1 cellular context compared by ENCODE assay signal in the genomic region with DNA sequence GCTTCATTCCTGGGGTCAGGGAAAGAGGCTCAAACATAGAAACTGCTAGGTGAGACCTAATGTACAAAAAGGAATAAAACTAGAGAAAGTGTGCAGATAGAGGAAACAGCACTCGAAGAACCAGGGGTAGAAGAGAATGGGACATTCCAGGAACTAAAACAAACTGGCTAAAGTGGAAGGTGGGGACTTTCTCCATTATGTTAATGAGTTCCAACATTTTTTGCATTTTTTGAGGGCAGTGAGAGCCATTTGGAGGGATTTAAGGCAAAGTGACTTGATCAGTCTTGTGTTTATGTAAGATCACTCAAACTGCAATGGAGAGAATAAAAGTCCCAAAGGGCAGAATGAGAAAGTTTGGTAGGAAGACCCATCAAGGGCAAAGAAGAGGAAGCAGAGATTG.
TF ChIP-seq lines count a peak whose summit lies in the region.

No MANE protein-coding gene starts in this region.

TF ChIP-seq in HepG2, 621 proteins besides CTCF, POLR2A, EP300 and RAD21:
- TF ChIP-seq RXRB (CRISPR knock-in tag; IDR thresholded peaks at IDR 0.05; ENCODE audit: borderline replicate concordance) (no peak), HNRNPK (IDR thresholded peaks at IDR 0.05; ENCODE audit: low read depth, low read length, poor library complexity, severe bottlenecking) (no peak), ARID2 (CRISPR knock-in tag; IDR thresholded peaks at IDR 0.05; ENCODE audit: borderline replicate concordance) (no peak), ZNF350 (CRISPR knock-in tag; IDR thresholded peaks at IDR 0.05; ENCODE audit: borderline replicate concordance, low read depth) (no peak), MAFK (conservative IDR thresholded peaks at IDR 0.05 in 1 of 2, IDR thresholded peaks at IDR 0.05 in 1 of 2; ENCODE audit: low read length in 2 of 2) (no peak), CC2D1A (CRISPR knock-in tag; IDR thresholded peaks at IDR 0.05) (no peak), IRX3 (CRISPR knock-in tag; IDR thresholded peaks at IDR 0.05; ENCODE audit: borderline replicate concordance, low read depth) (no peak), NFATC3 (CRISPR knock-in tag; IDR thresholded peaks at IDR 0.05) (no peak), SMAD9 (CRISPR knock-in tag; IDR thresholded peaks at IDR 0.05) (no peak), BORCS8-MEF2B (CRISPR knock-in tag; IDR thresholded peaks at IDR 0.05) (no peak), REPIN1 (CRISPR knock-in tag; IDR thresholded peaks at IDR 0.05; ENCODE audit: borderline replicate concordance, low read depth) (no peak), ZNF598 (CRISPR knock-in tag; IDR thresholded peaks at IDR 0.05; ENCODE audit: borderline replicate concordance) (no peak)
- TF ChIP-seq, protein P1, sequence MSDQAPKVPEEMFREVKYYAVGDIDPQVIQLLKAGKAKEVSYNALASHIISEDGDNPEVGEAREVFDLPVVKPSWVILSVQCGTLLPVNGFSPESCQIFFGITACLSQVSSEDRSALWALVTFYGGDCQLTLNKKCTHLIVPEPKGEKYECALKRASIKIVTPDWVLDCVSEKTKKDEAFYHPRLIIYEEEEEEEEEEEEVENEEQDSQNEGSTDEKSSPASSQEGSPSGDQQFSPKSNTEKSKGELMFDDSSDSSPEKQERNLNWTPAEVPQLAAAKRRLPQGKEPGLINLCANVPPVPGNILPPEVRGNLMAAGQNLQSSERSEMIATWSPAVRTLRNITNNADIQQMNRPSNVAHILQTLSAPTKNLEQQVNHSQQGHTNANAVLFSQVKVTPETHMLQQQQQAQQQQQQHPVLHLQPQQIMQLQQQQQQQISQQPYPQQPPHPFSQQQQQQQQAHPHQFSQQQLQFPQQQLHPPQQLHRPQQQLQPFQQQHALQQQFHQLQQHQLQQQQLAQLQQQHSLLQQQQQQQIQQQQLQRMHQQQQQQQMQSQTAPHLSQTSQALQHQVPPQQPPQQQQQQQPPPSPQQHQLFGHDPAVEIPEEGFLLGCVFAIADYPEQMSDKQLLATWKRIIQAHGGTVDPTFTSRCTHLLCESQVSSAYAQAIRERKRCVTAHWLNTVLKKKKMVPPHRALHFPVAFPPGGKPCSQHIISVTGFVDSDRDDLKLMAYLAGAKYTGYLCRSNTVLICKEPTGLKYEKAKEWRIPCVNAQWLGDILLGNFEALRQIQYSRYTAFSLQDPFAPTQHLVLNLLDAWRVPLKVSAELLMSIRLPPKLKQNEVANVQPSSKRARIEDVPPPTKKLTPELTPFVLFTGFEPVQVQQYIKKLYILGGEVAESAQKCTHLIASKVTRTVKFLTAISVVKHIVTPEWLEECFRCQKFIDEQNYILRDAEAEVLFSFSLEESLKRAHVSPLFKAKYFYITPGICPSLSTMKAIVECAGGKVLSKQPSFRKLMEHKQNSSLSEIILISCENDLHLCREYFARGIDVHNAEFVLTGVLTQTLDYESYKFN (CRISPR knock-in tag; conservative IDR thresholded peaks at IDR 0.05) = no peak
